ENCODE assay signal across 27 cellular contexts in genomic region chr20:53148764-53149163, GRCh38.
A peak's percentile ranks its signal among the peaks of the same experiment; 100 is the strongest.
DNase-seq lines count a peak whose midpoint lies in the region; ATAC-seq and TF ChIP-seq lines count a peak whose summit lies in the region.
"Had no signal": no experiment of that assay in that cellular context is flagged by ENCODE, and none has a peak within 500 bp of the region (broad histone marks: within the 10 kb centered on the region; RNA-seq: fewer than 3 reads in every experiment).

No MANE protein-coding gene starts in this region.

- H3K9me3 Mint-ChIP-seq in activated CD4-positive, alpha-beta T cell treated with anti-CD3 and anti-CD28 coated beads, Interleukin-2, amount 10 ng/mL, durations not matched to agents 24 days and 14 days = peaks cover 3% of the 10 kb centered on the region
- H3K9me3 Mint-ChIP-seq: activated CD8-positive, alpha-beta T cell treated with anti-CD3 and anti-CD28 coated beads for 36 hours; dendritic cell treated with granulocyte-macrophage colony-stimulating factor and Interleukin-4, amounts not matched to agents 40 ng/mL and 50 ng/mL, for 4 days; natural killer cell; WTC11 had no signal

- DNase-seq in activated CD4-positive, alpha-beta T cell treated with anti-CD3 and anti-CD28 coated beads, Interleukin-2, amount 10 ng/mL, durations not matched to agents 24 days and 14 days = no peak
- no peak for DNase-seq in activated CD4-positive, alpha-beta T cell treated with anti-CD3 and anti-CD28 coated beads, Interleukin-2, amount 50 U/mL, for 4 hours
- DNase-seq in astrocyte of the hippocampus (ENCODE audit: low read depth, low spot score) = peak; percentile 24
- no peak for DNase-seq in smooth muscle cell (lab: John Stamatoyannopoulos, UW; ENCODE audit: unreplicated experiment)
- DNase-seq in ureter (ENCODE audit: low spot score) = no peak
- DNase-seq in aorta = no peak
- no peak for DNase-seq in mucosa of gallbladder (ENCODE audit: low spot score)
- DNase-seq: activated CD8-positive, alpha-beta T cell treated with anti-CD3 and anti-CD28 coated beads for 36 hours; activated gamma-delta T cell treated with Interleukin-2 at 50 U/mL for 16 hours; Calu3; caudate nucleus; H7; left ventricle myocardium inferior; midbrain; natural killer cell; NCI-H1694; NCI-H526 treated with DMSO at 0.1 percent for 48 hours; OCI-M1; right lobe of liver; T1000; trophoblast cell had no signal

- peaks cover 13% of the 10 kb centered on the region; the same call in 1 of the 2 replicates for H3K4me1 ChIP-seq in HEK293 (ENCODE audit: control insufficient read depth, insufficient read depth, low read length)
- H3K4me1 ChIP-seq in smooth muscle cell (ENCODE audit: low read depth) = peaks cover 9% of the 10 kb centered on the region
- H3K4me1 ChIP-seq in aorta (ENCODE audit: control insufficient read depth in 1 of 2, insufficient read depth in 2 of 2, low read length in 2 of 2) = no peaks in the 10 kb centered on the region
- H3K4me1 ChIP-seq: right lobe of liver had no signal

- no peak overlapping the region for H3K27ac Mint-ChIP-seq in activated CD4-positive, alpha-beta T cell treated with anti-CD3 and anti-CD28 coated beads, Interleukin-2, amount 10 ng/mL, durations not matched to agents 24 days and 14 days
- H3K27ac Mint-ChIP-seq: activated CD8-positive, alpha-beta T cell treated with anti-CD3 and anti-CD28 coated beads for 36 hours; dendritic cell treated with granulocyte-macrophage colony-stimulating factor and Interleukin-4, amounts not matched to agents 40 ng/mL and 50 ng/mL, for 4 days; natural killer cell; WTC11 had no signal

- H3K27me3 Mint-ChIP-seq in activated CD4-positive, alpha-beta T cell treated with anti-CD3 and anti-CD28 coated beads, Interleukin-2, amount 10 ng/mL, durations not matched to agents 24 days and 14 days = no peaks in the 10 kb centered on the region

- H3K27me3 ChIP-seq in smooth muscle cell (ENCODE audit: low read depth) (no peaks in the 10 kb centered on the region), aorta (ENCODE audit: control insufficient read depth in 1 of 2, insufficient read depth in 2 of 2, low read length in 1 of 2) (no peaks in the 10 kb centered on the region)
- H3K27me3 ChIP-seq: right lobe of liver had no signal

- POLR2A ChIA-PET in HEK293 (lab: Yijun Ruan, JAX) = interaction anchor here (0.5 kb wide), 1 partner anchor 976 kb away, joined by 3 read pairs; no protein-coding TSS in a partner anchor

- 37% methylated on average over 3 of the region's 3 CpGs for WGBS in smooth muscle cell (ENCODE audit: low lambda C conversion rate)
- 46 to 50% methylated on average over 3 of the region's 3 CpGs for WGBS in aorta, 2 donors

- H3K36me3 ChIP-seq in HEK293 (ENCODE audit: control insufficient read depth in 2 of 2, insufficient read depth in 1 of 2, low read length in 2 of 2) (no peaks in the 10 kb centered on the region), smooth muscle cell (ENCODE audit: low read depth) (no peaks in the 10 kb centered on the region), aorta (ENCODE audit: control insufficient read depth in 1 of 2, insufficient read depth in 2 of 2, low read length in 1 of 2) (no peaks in the 10 kb centered on the region)
- H3K36me3 ChIP-seq: left ventricle myocardium inferior, right lobe of liver had no signal

- no peaks in the 10 kb centered on the region for H4K20me1 ChIP-seq in smooth muscle cell (ENCODE audit: low read depth)

- H3K27ac ChIP-seq in HEK293 (ENCODE audit: extremely low read depth, low read depth, low read length) (no peak overlapping the region), smooth muscle cell (ENCODE audit: low read depth) (peak overlapping the region; percentile 17), aorta (ENCODE audit: low read depth in 1 of 2, low read length in 2 of 2) (no peak overlapping the region)
- H3K27ac ChIP-seq: C4-2B, left ventricle myocardium inferior, parathyroid adenoma, right lobe of liver had no signal

- TF ChIP-seq CTCF in HEK293 (tag by site-specific recombination; IDR thresholded peaks at IDR 0.05) = no peak
- no peak for TF ChIP-seq CTCF in smooth muscle cell (IDR thresholded peaks at IDR 0.05; ENCODE audit: borderline replicate concordance, insufficient read depth, poor library complexity, severe bottlenecking)

- no peak for ATAC-seq in aorta (ENCODE audit: low FRiP score)
- ATAC-seq: activated CD8-positive, alpha-beta T cell treated with anti-CD3 and anti-CD28 coated beads for 36 hours; natural killer cell; right lobe of liver; Right ventricle myocardium inferior; WTC11 had no signal

- H3K9me3 ChIP-seq in HEK293 (ENCODE audit: control insufficient read depth, insufficient read depth, low read depth, low read length) (no peaks in the 10 kb centered on the region), smooth muscle cell (replicated peaks; ENCODE audit: low read depth) (no peaks in the 10 kb centered on the region), aorta (ENCODE audit: control insufficient read depth, low read length) (no peaks in the 10 kb centered on the region)
- H3K9me3 ChIP-seq: left ventricle myocardium inferior, right lobe of liver had no signal

- H3K4me1 Mint-ChIP-seq in activated CD4-positive, alpha-beta T cell treated with anti-CD3 and anti-CD28 coated beads, Interleukin-2, amount 10 ng/mL, durations not matched to agents 24 days and 14 days = peaks cover 42% of the 10 kb centered on the region
- H3K4me1 Mint-ChIP-seq: natural killer cell had no signal

- H3K36me3 Mint-ChIP-seq in activated CD4-positive, alpha-beta T cell treated with anti-CD3 and anti-CD28 coated beads, Interleukin-2, amount 10 ng/mL, durations not matched to agents 24 days and 14 days (ENCODE audit: low read depth) = peaks cover 7% of the 10 kb centered on the region
- H3K36me3 Mint-ChIP-seq: natural killer cell, WTC11 had no signal

- H3K4me3 Mint-ChIP-seq in activated CD4-positive, alpha-beta T cell treated with anti-CD3 and anti-CD28 coated beads, Interleukin-2, amount 10 ng/mL, durations not matched to agents 24 days and 14 days = peak overlapping the region; percentile 49
- H3K4me3 Mint-ChIP-seq: activated CD8-positive, alpha-beta T cell treated with anti-CD3 and anti-CD28 coated beads for 36 hours; dendritic cell treated with granulocyte-macrophage colony-stimulating factor and Interleukin-4, amounts not matched to agents 40 ng/mL and 50 ng/mL, for 4 days; natural killer cell; WTC11 had no signal

- no peak overlapping the region for H2AFZ ChIP-seq in smooth muscle cell (ENCODE audit: low read depth)
- H2AFZ ChIP-seq: parathyroid adenoma had no signal

- no peak overlapping the region for H3K4me3 ChIP-seq in HEK293 (ENCODE audit: low read depth, low read length)
- no peak overlapping the region for H3K4me3 ChIP-seq in smooth muscle cell
- H3K4me3 ChIP-seq in aorta (ENCODE audit: low read length in 2 of 2) = no peak overlapping the region
- H3K4me3 ChIP-seq: left ventricle myocardium inferior, right lobe of liver had no signal

- H3F3A ChIP-seq in smooth muscle cell (ENCODE audit: low read depth) = peaks cover 3% of the 10 kb centered on the region

- H3K79me2 ChIP-seq in smooth muscle cell (ENCODE audit: low read depth) = no peaks in the 10 kb centered on the region
- H3K79me2 ChIP-seq: parathyroid adenoma had no signal

- intact Hi-C loops in activated CD4-positive, alpha-beta T cell treated with anti-CD3 and anti-CD28 coated beads, Interleukin-2, amount 10 ng/mL, durations not matched to agents 24 days and 14 days (cut with micrococcal nuclease) = loop anchor here (5.0 to 10.0 kb wide), 4 partner anchors 54 to 796 kb away; no protein-coding TSS in a partner anchor
- intact Hi-C loops in aorta (cut with DNase I) = no loop called here

- CTCF ChIA-PET in HEK293 (lab: Yijun Ruan, JAX) = interaction anchor here (0.6 to 1.5 kb wide), 3 partner anchors 10 to 681 kb away, joined by 3 read pairs; no protein-coding TSS in a partner anchor

- H3K4me2 ChIP-seq in smooth muscle cell = peak overlapping the region; percentile 46

- H3K9ac ChIP-seq in smooth muscle cell (ENCODE audit: low read depth) = no peak overlapping the region
- H3K9ac ChIP-seq: parathyroid adenoma had no signal

TF ChIP-seq in HEK293, 187 proteins besides CTCF, POLR2A, EP300 and RAD21 (continues in another document):
- TF ChIP-seq ZNF792 (tag by site-specific recombination; IDR thresholded peaks at IDR 0.05) (no peak), ZNF585B (tag by site-specific recombination; IDR thresholded peaks at IDR 0.05) (no peak), PRDM10 (tag by site-specific recombination; IDR thresholded peaks at IDR 0.05) (peak; percentile 82), GLIS1 (tag by site-specific recombination; IDR thresholded peaks at IDR 0.05) (0 out of 2 replicates have a peak, but pooled peaks have one; percentile 9)
